Comparison of ENCODE assay signal across 15 cellular contexts in genomic region chr6:13698715-13699114, GRCh38.
"Had no signal": no experiment of that assay in that cellular context is flagged by ENCODE, and none has a peak within 500 bp of the region (broad histone marks: within the 10 kb centered on the region; RNA-seq: fewer than 3 reads in every experiment).

No MANE protein-coding gene starts in this region.

- FAIRE-seq: endothelial cell of umbilical vein had no signal

- ATAC-seq: foreskin keratinocyte; left colon; naive thymus-derived CD4-positive, alpha-beta T cell had no signal

- H3K27ac Mint-ChIP-seq: nephron progenitor cell had no signal

- H3K4me3 Mint-ChIP-seq: nephron progenitor cell had no signal

- H3K27me3 ChIP-seq: foreskin keratinocyte, neutrophil, sigmoid colon had no signal

- H3K9me3 ChIP-seq: neutrophil, sigmoid colon had no signal

- H3K27me3 Mint-ChIP-seq: naive thymus-derived CD4-positive, alpha-beta T cell had no signal

- H3K4me3 ChIP-seq: sigmoid colon, skin epidermis had no signal

- H3K27ac ChIP-seq: foreskin keratinocyte, neutrophil, sigmoid colon, skin epidermis had no signal

- DNase-seq: erythroblast; foreskin keratinocyte; head of caudate nucleus; hippocampal formation; left colon; naive thymus-derived CD4-positive, alpha-beta T cell; nephron progenitor cell; posterior cingulate gyrus; sigmoid colon; stimulated activated CD4-positive, alpha-beta T cell treated with anti-CD3 and anti-CD28 coated beads, Interleukin-2, amount 100 ng/mL, for 48 hours; stimulated activated naive CD4-positive, alpha-beta T cell treated with Interleukin-2 at 50 U/mL for 16 hours; trophoblast cell had no signal
